In the genomic region with DNA sequence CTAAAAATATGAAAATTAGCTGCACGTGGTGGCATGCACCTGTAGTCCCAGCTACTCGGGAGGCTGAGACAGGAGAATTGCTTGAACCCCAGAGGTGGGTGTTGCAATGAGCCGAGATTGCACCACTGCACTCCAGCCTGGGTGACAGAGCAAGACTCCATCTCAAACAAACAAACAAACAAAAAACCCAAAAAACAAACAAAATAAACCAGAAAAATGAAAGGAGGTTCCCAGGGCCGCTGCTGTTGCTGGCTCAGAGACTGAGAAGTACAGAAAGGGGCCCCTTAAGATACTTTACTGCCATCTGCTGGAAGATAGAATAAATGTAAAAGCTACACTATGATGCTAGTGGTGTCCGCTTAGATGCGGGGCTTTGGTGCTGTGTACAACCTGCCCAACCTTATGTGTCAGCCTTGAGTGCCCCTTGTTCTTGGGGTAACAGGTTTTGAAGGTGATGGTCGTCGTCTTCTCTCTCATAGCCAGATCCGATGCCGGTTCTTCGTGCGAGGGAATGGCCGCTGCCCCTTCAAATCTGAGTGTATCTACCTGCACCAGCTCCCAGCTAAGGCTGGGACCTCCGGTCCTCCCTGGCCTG, we compare ENCODE assay signal across 8 cellular contexts. TPM values are rescaled to one million over a fixed set of nuclear protein-coding genes. Genes with fewer than 3 reads are reported as not detected.
DNase-seq lines count a peak whose midpoint lies in the region; ATAC-seq and TF ChIP-seq lines count a peak whose summit lies in the region.

No MANE protein-coding gene starts in this region.

- intact Hi-C loops in right lobe of liver (cut with DNase I), result loop anchor here in 1 of 2 donors (5.0 kb wide), 1 partner anchor 107 kb away; a partner anchor contains a TSS

- ATAC-seq in right lobe of liver (peak; percentile 74 to 77 (median 76)), HG02759 (IDR thresholded peaks at IDR 0.05; ENCODE audit: unreplicated experiment) (no peak)

- H3K27ac ChIP-seq in right lobe of liver, result no peak overlapping the region
- H3K27ac ChIP-seq in suprapubic skin, result no peak overlapping the region

- no peak for TF ChIP-seq POLR2A in right lobe of liver (IDR thresholded peaks at IDR 0.05)
- TF ChIP-seq POLR2A in suprapubic skin (IDR thresholded peaks at IDR 0.05), result no peak

- WGBS in right lobe of liver (ENCODE audit: insufficient coverage, low coverage, low lambda C conversion rate, missing lambda C conversion rate), result 7% methylated on average over 5 of the region's 14 CpGs
- WGBS in suprapubic skin, result 24% methylated on average over 12 of the region's 14 CpGs

- peak; percentile 90 for TF ChIP-seq CTCF in chondrocyte (IDR thresholded peaks at IDR 0.05)
- TF ChIP-seq CTCF in right lobe of liver (IDR thresholded peaks at IDR 0.05), result peak; percentile 67 to 85 (median 74)
- TF ChIP-seq CTCF in suprapubic skin (IDR thresholded peaks at IDR 0.05), result peak; percentile 54 to 64

- TF ChIP-seq EP300 in suprapubic skin (IDR thresholded peaks at IDR 0.05), result no peak

- no peaks in the 10 kb centered on the region for H3K9me3 ChIP-seq in right lobe of liver
- H3K9me3 ChIP-seq in suprapubic skin, result no peaks in the 10 kb centered on the region

- H3K4me3 ChIP-seq in right lobe of liver (no peak overlapping the region), suprapubic skin (no peak overlapping the region)

- H3K36me3 Mint-ChIP-seq in chondrocyte (ENCODE audit: low read depth), result no peaks in the 10 kb centered on the region

- H3K27me3 ChIP-seq in right lobe of liver (no peaks in the 10 kb centered on the region), suprapubic skin (no peaks in the 10 kb centered on the region)

- H3K36me3 ChIP-seq in right lobe of liver (no peaks in the 10 kb centered on the region), suprapubic skin (no peaks in the 10 kb centered on the region)

- in situ Hi-C loops in Caki2 (cut with HindIII; ENCODE audit: low pct_unique_long_range_greater_than_20kb, low sequenced_read_pairs), result no loop called here

- H3K9me3 Mint-ChIP-seq in chondrocyte (ENCODE audit: low read depth), result no peaks in the 10 kb centered on the region

- DNase-seq in Caki2 (ENCODE audit: low read depth), result peak; percentile 63
- peak; percentile 50 for DNase-seq in H4 (ENCODE audit: low spot score)
- DNase-seq in NCI-H1930 (lab: John Stamatoyannopoulos, UW), result peak; percentile 65 to 68
- DNase-seq in T-helper 1 cell, result peak in 3 of 5 donors; percentile 24 to 78 (median 32)
- no peak for DNase-seq in chondrocyte (ENCODE audit: low spot score)
- DNase-seq in right lobe of liver, result no peak
- DNase-seq in suprapubic skin (ENCODE audit: low spot score in 2 of 2), result no peak

- H3K27ac Mint-ChIP-seq in chondrocyte (ENCODE audit: unreplicated experiment), result no peak overlapping the region

- peaks cover 0 to 20% (median 0%) of the 10 kb centered on the region in 4 donors for H3K4me1 ChIP-seq in right lobe of liver
- H3K4me1 ChIP-seq in suprapubic skin, result peaks cover 30% of the 10 kb centered on the region

- no peak overlapping the region for H3K4me3 Mint-ChIP-seq in chondrocyte (ENCODE audit: unreplicated experiment)

- H3K27me3 Mint-ChIP-seq in chondrocyte (ENCODE audit: low read depth), result no peaks in the 10 kb centered on the region

- peaks cover 20% of the 10 kb centered on the region for H3K4me1 Mint-ChIP-seq in chondrocyte (ENCODE audit: low read depth)

RNA-seq across cellular contexts. Expression of a gene that starts 2.8 kb away (rescaled TPM):
- total RNA-seq in Caki2 (2014; rRNA removed; shearing (Covaris generic); ENCODE audit: low replicate concordance), result 11.1 and 14.5 TPM in 2 replicates
- 5.9 and 6.6 TPM in 2 replicates for total RNA-seq in H4 (2014; rRNA removed; shearing (Covaris generic))
- 5.6 to 7.4 TPM (median 6.8 TPM) in 3 replicates for total RNA-seq in chondrocyte
- total RNA-seq in right lobe of liver, result 1 to 10 TPM in 3 of 6 experiments, under 1 TPM in 3; 0.44 to 1.7 (median 0.95) TPM
- total RNA-seq in suprapubic skin, result 10 to 100 TPM; 20.6 to 25.6 (median 21.6) TPM

RNA-seq across cellular contexts. Expression of a gene that starts 18.8 kb away (rescaled TPM):
- 2,032 and 2,052 TPM in 2 replicates for total RNA-seq in Caki2 (2014; rRNA removed; shearing (Covaris generic); ENCODE audit: low replicate concordance)
- total RNA-seq in H4 (2014; rRNA removed; shearing (Covaris generic)), result 1,521 and 1,556 TPM in 2 replicates
- total RNA-seq in chondrocyte, result 844 to 899 TPM (median 848 TPM) in 3 replicates
- total RNA-seq in right lobe of liver, result 100 to 1,000 TPM; 366 to 446 (median 412) TPM
- 1,000 to 10,000 TPM; 1,092 to 2,148 (median 1,858) TPM for total RNA-seq in suprapubic skin

RNA-seq across cellular contexts. Expression of a gene that starts 47.5 kb away (rescaled TPM):
- total RNA-seq in Caki2 (2014; rRNA removed; shearing (Covaris generic); ENCODE audit: low replicate concordance), result 2.3 and 5.6 TPM in 2 replicates
- total RNA-seq in H4 (2014; rRNA removed; shearing (Covaris generic)), result 4.1 and 7.1 TPM in 2 replicates
- 35.1 to 57.1 TPM (median 56.8 TPM) in 3 replicates for total RNA-seq in chondrocyte
- total RNA-seq in right lobe of liver, result 1 to 10 TPM; 5.2 to 8.5 (median 6.9) TPM
- 10 to 100 TPM; 39.0 to 55.4 (median 51.5) TPM for total RNA-seq in suprapubic skin

Comparison
In these comparisons a context has a peak if more than half of its experiments do, and no peak if none do; other contexts are left out.
1. DNase-seq: peak in Caki2 (single experiment), H4 (single experiment), NCI-H1930 (2 of 2) and T-helper 1 cell (3 of 5); none in chondrocyte (single experiment), right lobe of liver (0 of 3) and suprapubic skin (0 of 2).
2. Peak in every context shown above with its lines, with median percentiles within 50 percentile points of each other: CTCF ChIP-seq.